ENCODE assay signal across 32 cellular contexts in the genomic region with DNA sequence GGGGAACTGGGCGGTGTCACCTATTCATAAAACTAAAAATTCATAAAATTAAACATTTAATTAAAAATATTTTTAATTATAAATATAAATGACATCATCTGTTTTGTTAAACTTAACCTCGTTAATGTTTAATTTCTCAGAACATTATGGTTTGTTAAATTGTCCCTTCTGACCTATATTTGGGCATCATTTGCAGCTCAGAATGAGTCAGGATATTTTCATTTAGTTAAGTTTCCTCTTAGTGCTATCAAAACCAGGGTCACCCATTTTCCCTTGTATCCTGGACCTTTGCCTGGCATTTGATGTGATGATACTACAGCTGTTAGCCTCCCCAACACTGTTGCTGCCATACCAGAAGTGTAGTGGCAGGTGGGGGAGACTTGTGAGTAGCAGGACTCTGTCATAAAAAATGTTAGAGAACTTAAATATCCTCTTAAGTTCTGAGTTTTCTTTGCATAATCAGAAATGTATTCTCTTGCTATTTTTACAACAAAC. TPM values are rescaled to one million over a fixed set of nuclear protein-coding genes. Genes with fewer than 3 reads are reported as not detected.
A peak's percentile ranks its signal among the peaks of the same experiment; 100 is the strongest.
DNase-seq lines count a peak whose midpoint lies in the region; ATAC-seq, FAIRE-seq and TF ChIP-seq lines count a peak whose summit lies in the region.
"Had no signal": no experiment of that assay in that cellular context is flagged by ENCODE, and none has a peak within 500 bp of the region (broad histone marks: within the 10 kb centered on the region; RNA-seq: fewer than 3 reads in every experiment).

No MANE protein-coding gene starts in this region.

- H3K36me3 Mint-ChIP-seq in CD8-positive, alpha-beta T cell, result peaks cover 46% of the 10 kb centered on the region
- peaks cover 23% of the 10 kb centered on the region for H3K36me3 Mint-ChIP-seq in T-helper 2 cell treated with Interferon-gamma antibody and Interleukin-4, amounts not matched to agents 5 μg/mL and 100 μg/mL, for 36 hours (ENCODE audit: low read depth)
- H3K36me3 Mint-ChIP-seq in activated T-helper 17 cell treated with anti-CD3 and anti-CD28 coated beads, Interleukin-2, amount 50 U/mL, for 72 hours (ENCODE audit: low read depth), result peaks cover 44% of the 10 kb centered on the region

- FAIRE-seq in G401.6 (lab: Jason Lieb, UNC) (peak; percentile 42), kidney (lab: Jason Lieb, UNC) (peak; percentile 21)
- FAIRE-seq: GM12892, pancreas had no signal

- no peak overlapping the region for H3K9ac ChIP-seq in kidney (ENCODE audit: low read length in 2 of 2)

- H3K27me3 Mint-ChIP-seq in CD8-positive, alpha-beta T cell (ENCODE audit: low read depth), result no peaks in the 10 kb centered on the region
- no peaks in the 10 kb centered on the region for H3K27me3 Mint-ChIP-seq in T-helper 2 cell treated with Interferon-gamma antibody and Interleukin-4, amounts not matched to agents 5 μg/mL and 100 μg/mL, for 36 hours (ENCODE audit: low read depth)
- H3K27me3 Mint-ChIP-seq in activated T-helper 17 cell treated with anti-CD3 and anti-CD28 coated beads, Interleukin-2, amount 50 U/mL, for 72 hours, result no peaks in the 10 kb centered on the region
- H3K27me3 Mint-ChIP-seq: memory B cell had no signal

- no peaks in the 10 kb centered on the region for H3K4me1 ChIP-seq in CD8-positive, alpha-beta T cell (ENCODE audit: insufficient read depth, low read length)
- H3K4me1 ChIP-seq in SJCRH30 (peaks cover 9% of the 10 kb centered on the region), kidney (ENCODE audit: control insufficient read depth in 1 of 2, insufficient read depth in 1 of 2, low read depth in 1 of 2, low read length in 2 of 2) (no peaks in the 10 kb centered on the region)
- H3K4me1 ChIP-seq: ascending aorta, colonic mucosa, pancreas had no signal

- intact Hi-C loops in CD8-positive, alpha-beta T cell (cut with DNase I, micrococcal nuclease), result no loop called here
- intact Hi-C loops in kidney (cut with DNase I), result no loop called here

- no peak overlapping the region for H3K27ac ChIP-seq in CD8-positive, alpha-beta T cell (ENCODE audit: low read depth, low read length)
- H3K27ac ChIP-seq in SJCRH30 (no peak overlapping the region), kidney (ENCODE audit: low read depth in 2 of 2, low read length in 2 of 2) (no peak overlapping the region)
- H3K27ac ChIP-seq: ascending aorta, C4-2B, colonic mucosa, epithelial cell of prostate, pancreas, upper lobe of right lung had no signal

- H3K4me3 ChIP-seq in CD8-positive, alpha-beta T cell (ENCODE audit: low read depth, low read length), result no peak overlapping the region
- no peak overlapping the region for H3K4me3 ChIP-seq in SJCRH30
- H3K4me3 ChIP-seq in kidney (ENCODE audit: low read length in 2 of 2), result no peak overlapping the region
- H3K4me3 ChIP-seq: ascending aorta, colonic mucosa, left lung, MG63, pancreas, upper lobe of right lung had no signal

- no peaks in the 10 kb centered on the region for H3K36me3 ChIP-seq in CD8-positive, alpha-beta T cell (ENCODE audit: insufficient read depth, low read length)
- H3K36me3 ChIP-seq in SJCRH30 (peaks cover 23% of the 10 kb centered on the region), kidney (ENCODE audit: control insufficient read depth in 1 of 2, insufficient read depth in 2 of 2, low read length in 2 of 2) (peaks cover 0 to 4% of the 10 kb centered on the region in 2 donors)
- H3K36me3 ChIP-seq: colonic mucosa had no signal

- no peak for TF ChIP-seq CTCF in CD8-positive, alpha-beta T cell (IDR thresholded peaks at IDR 0.05)
- no peak for TF ChIP-seq CTCF in kidney (IDR thresholded peaks at IDR 0.05; ENCODE audit: borderline replicate concordance, extremely low read depth, insufficient read depth)

- no peaks in the 10 kb centered on the region for H3K9me3 ChIP-seq in CD8-positive, alpha-beta T cell (ENCODE audit: low read length)
- H3K9me3 ChIP-seq in SJCRH30 (replicated peaks), result no peaks in the 10 kb centered on the region
- no peaks in the 10 kb centered on the region for H3K9me3 ChIP-seq in kidney (ENCODE audit: control insufficient read depth in 1 of 2, low read length in 2 of 2)
- H3K9me3 ChIP-seq: ascending aorta, colonic mucosa, left lung, MG63, pancreas, upper lobe of right lung had no signal

- H3K27ac Mint-ChIP-seq in CD8-positive, alpha-beta T cell, result peak overlapping the region; percentile 14
- H3K27ac Mint-ChIP-seq in T-helper 2 cell treated with Interferon-gamma antibody and Interleukin-4, amounts not matched to agents 5 μg/mL and 100 μg/mL, for 36 hours, result no peak overlapping the region
- H3K27ac Mint-ChIP-seq in activated T-helper 17 cell treated with anti-CD3 and anti-CD28 coated beads, Interleukin-2, amount 50 U/mL, for 72 hours, result no peak overlapping the region
- H3K27ac Mint-ChIP-seq: memory B cell had no signal

- CTCF ChIA-PET in CD8-positive, alpha-beta T cell (lab: Charles Lee), result interaction anchor here (0.6 to 1.5 kb wide), 2 partner anchors 26 to 201 kb away, joined by 3 to 4 read pairs; no protein-coding TSS in a partner anchor

- POLR2A ChIA-PET in CD8-positive, alpha-beta T cell (lab: Charles Lee), result no interaction called here

- H3K4me1 Mint-ChIP-seq in CD8-positive, alpha-beta T cell (ENCODE audit: low read depth), result peaks cover 24% of the 10 kb centered on the region
- H3K4me1 Mint-ChIP-seq in T-helper 2 cell treated with Interferon-gamma antibody and Interleukin-4, amounts not matched to agents 5 μg/mL and 100 μg/mL, for 36 hours (ENCODE audit: low read depth), result peaks cover 16% of the 10 kb centered on the region
- peaks cover 29% of the 10 kb centered on the region for H3K4me1 Mint-ChIP-seq in activated T-helper 17 cell treated with anti-CD3 and anti-CD28 coated beads, Interleukin-2, amount 50 U/mL, for 72 hours
- H3K4me1 Mint-ChIP-seq: neural crest cell had no signal

- no peak overlapping the region for H3K4me3 Mint-ChIP-seq in CD8-positive, alpha-beta T cell
- H3K4me3 Mint-ChIP-seq in T-helper 2 cell treated with Interferon-gamma antibody and Interleukin-4, amounts not matched to agents 5 μg/mL and 100 μg/mL, for 36 hours, result no peak overlapping the region
- H3K4me3 Mint-ChIP-seq in activated T-helper 17 cell treated with anti-CD3 and anti-CD28 coated beads, Interleukin-2, amount 50 U/mL, for 72 hours, result no peak overlapping the region
- H3K4me3 Mint-ChIP-seq: immature natural killer cell, memory B cell, neural crest cell had no signal

- no peak for ATAC-seq in CD8-positive, alpha-beta T cell
- ATAC-seq in activated T-helper 17 cell treated with anti-CD3 and anti-CD28 coated beads, Interleukin-2, amount 50 U/mL, for 72 hours (replicated peaks), result no peak
- ATAC-seq: HCT116; stimulated activated naive CD8-positive, alpha-beta T cell treated with anti-CD3 and anti-CD28 coated beads, Interleukin-15, Interleukin-2, amounts not matched to agents 100 U/mL and 50 U/mL, for 24 hours had no signal

- no peaks in the 10 kb centered on the region for H3K9me3 Mint-ChIP-seq in CD8-positive, alpha-beta T cell
- H3K9me3 Mint-ChIP-seq in T-helper 2 cell treated with Interferon-gamma antibody and Interleukin-4, amounts not matched to agents 5 μg/mL and 100 μg/mL, for 36 hours, result no peaks in the 10 kb centered on the region
- H3K9me3 Mint-ChIP-seq in activated T-helper 17 cell treated with anti-CD3 and anti-CD28 coated beads, Interleukin-2, amount 50 U/mL, for 72 hours, result no peaks in the 10 kb centered on the region
- H3K9me3 Mint-ChIP-seq: immature natural killer cell, memory B cell, neural crest cell had no signal

- DNase-seq in CD8-positive, alpha-beta T cell, result no peak
- DNase-seq in SJCRH30 (peak; percentile 53 to 65), kidney (no peak), DMS53 (lab: John Stamatoyannopoulos, UW) (no peak), NK-92 (lab: John Stamatoyannopoulos, UW; ENCODE audit: unreplicated experiment) (no peak)
- no peak for DNase-seq in T-helper 2 cell treated with Interferon-gamma antibody and Interleukin-4, amounts not matched to agents 5 μg/mL and 100 μg/mL, for 36 hours (ENCODE audit: low spot score)
- DNase-seq: activated CD4-positive, alpha-beta T cell treated with anti-CD3 and anti-CD28 coated beads for 48 hours; activated CD8-positive, alpha-beta memory T cell treated with anti-CD3 and anti-CD28 coated beads for 24 hours; activated gamma-delta T cell; activated T-cell treated with anti-CD3 and anti-CD28 coated beads for 4 hours; colonic mucosa; effector CD8-positive, alpha-beta T cell; immature natural killer cell; KBM-7; left lung; MG63; NCI-H1105 treated with DMSO at 0.1 percent for 48 hours; NCI-H526; NK-92 treated with Interleukin-12 subunit alpha and Interleukin-12 subunit beta, amount 100 ng/mL, for 24 hours; pancreas; stimulated activated CD4-positive, alpha-beta T cell treated with anti-CD3 and anti-CD28 coated beads, Interleukin-1b, Interleukin-23, amount 100 ng/mL, for 48 hours; stimulated activated naive CD8-positive, alpha-beta T cell treated with anti-CD3 and anti-CD28 coated beads, Interleukin-15, Interleukin-2, amounts not matched to agents 100 U/mL and 50 U/mL, for 24 hours; upper lobe of right lung had no signal

- no peaks in the 10 kb centered on the region for H3K27me3 ChIP-seq in CD8-positive, alpha-beta T cell (ENCODE audit: insufficient read depth, low read length)
- H3K27me3 ChIP-seq in SJCRH30, result no peaks in the 10 kb centered on the region
- H3K27me3 ChIP-seq: ascending aorta, colonic mucosa, left lung, MG63, pancreas, upper lobe of right lung had no signal

RNA-seq across cellular contexts. Expression of a gene that starts 30.3 kb away (rescaled TPM):
- 10 to 100 TPM; 19.7 to 21.7 TPM for total RNA-seq in CD8-positive, alpha-beta T cell
- 43.7 and 46.1 TPM in 2 replicates for total RNA-seq in SJCRH30 (2014; rRNA removed; shearing (Covaris generic))
- 42.3 TPM for total RNA-seq in kidney
- polyA plus RNA-seq in kidney (ENCODE audit: insufficient read depth, low read depth, low replicate concordance), result 27.1 TPM
- total RNA-seq in activated T-helper 17 cell treated with anti-CD3 and anti-CD28 coated beads, Interleukin-2, amount 50 U/mL, for 72 hours, result 10 to 100 TPM; 34.5 to 35.3 TPM

Comparison
In these comparisons a context has a peak if more than half of its experiments do, and no peak if none do; other contexts are left out.
1. DNase-seq: peak in SJCRH30 (2 of 2); none in CD8-positive, alpha-beta T cell (0 of 7), kidney (single experiment), T-helper 2 cell treated with Interferon-gamma antibody and Interleukin-4, amounts not matched to agents 5 μg/mL and 100 μg/mL, for 36 hours (single experiment), DMS53 (single experiment) and NK-92 (single experiment).